ENCODE assay signal across 1 cellular context in genomic region chr4:53595204-53595603, GRCh38.
TF ChIP-seq lines count a peak whose summit lies in the region.

No MANE protein-coding gene starts in this region.

TF ChIP-seq in GM23338, 12 proteins besides CTCF, POLR2A, EP300 and RAD21 (continued from another document):
- TF ChIP-seq ZNF462 (CRISPR knock-in tag; IDR thresholded peaks at IDR 0.05): no peak
- TF ChIP-seq ZNF114 (CRISPR knock-in tag; IDR thresholded peaks at IDR 0.05): no peak
- no peak for TF ChIP-seq STAT1 (IDR thresholded peaks at IDR 0.05; ENCODE audit: unreplicated experiment)
- TF ChIP-seq EZH2phosphoT487 (IDR thresholded peaks at IDR 0.05; ENCODE audit: unreplicated experiment): no peak
- TF ChIP-seq CREB1 (CRISPR knock-in tag; IDR thresholded peaks at IDR 0.05; ENCODE audit: low read depth): no peak
- no peak for TF ChIP-seq NANOG (IDR thresholded peaks at IDR 0.05; ENCODE audit: borderline replicate concordance)
- TF ChIP-seq JUNB (IDR thresholded peaks at IDR 0.05; ENCODE audit: unreplicated experiment): no peak
- TF ChIP-seq POLR2AphosphoS5 (IDR thresholded peaks at IDR 0.05; ENCODE audit: low read depth): no peak
- no peak for TF ChIP-seq ETS1 (IDR thresholded peaks at IDR 0.05)
- no peak for TF ChIP-seq EZH2 (IDR thresholded peaks at IDR 0.05; ENCODE audit: low read depth, unreplicated experiment)
- TF ChIP-seq ZNF331 (CRISPR knock-in tag; IDR thresholded peaks at IDR 0.05; ENCODE audit: low read depth): no peak
